Comparison of ENCODE assay signal across 8 cellular contexts in genomic region chr10:22742678-22743077, GRCh38. TPM values are rescaled to one million over a fixed set of nuclear protein-coding genes. Genes with fewer than 3 reads are reported as not detected.
DNase-seq lines count a peak whose midpoint lies in the region; ATAC-seq and TF ChIP-seq lines count a peak whose summit lies in the region.
"Had no signal": no experiment of that assay in that cellular context is flagged by ENCODE, and none has a peak within 500 bp of the region (broad histone marks: within the 10 kb centered on the region; RNA-seq: fewer than 3 reads in every experiment).

No MANE protein-coding gene starts in this region.

- H3K27me3 Mint-ChIP-seq in naive thymus-derived CD4-positive, alpha-beta T cell = peaks cover 0 to 12% (median 0%) of the 10 kb centered on the region in 5 donors
- peaks cover 2% of the 10 kb centered on the region for H3K27me3 Mint-ChIP-seq in HFFc6 (ENCODE audit: insufficient read depth)

- no peaks in the 10 kb centered on the region for H3K27me3 ChIP-seq in naive thymus-derived CD4-positive, alpha-beta T cell (ENCODE audit: control insufficient read depth in 2 of 2, insufficient read depth in 2 of 2, low read length in 2 of 2)

- H3K4me3 ChIP-seq in naive thymus-derived CD4-positive, alpha-beta T cell (ENCODE audit: low read length) = no peak overlapping the region
- H3K4me3 ChIP-seq: psoas muscle had no signal

- CTCF ChIA-PET in naive thymus-derived CD4-positive, alpha-beta T cell (lab: Charles Lee) = interaction anchor here (0.6 kb wide), 1 partner anchor 175 kb away, joined by 3 read pairs; no protein-coding TSS in a partner anchor

- no peaks in the 10 kb centered on the region for H3K36me3 ChIP-seq in naive thymus-derived CD4-positive, alpha-beta T cell (ENCODE audit: control insufficient read depth in 2 of 3, insufficient read depth in 3 of 3, low read length in 3 of 3)

- DNase-seq in KBM-7 (peak; percentile 90), HFFc6 (no peak), NCI-H2171 treated with DMSO at 0.1 percent for 48 hours (lab: John Stamatoyannopoulos, UW) (no peak)
- DNase-seq in naive thymus-derived CD4-positive, alpha-beta T cell = no peak
- DNase-seq: psoas muscle had no signal

- peaks cover 0 to 19% (median 0%) of the 10 kb centered on the region in 11 donors for H3K9me3 Mint-ChIP-seq in naive thymus-derived CD4-positive, alpha-beta T cell
- H3K9me3 Mint-ChIP-seq in HFFc6 = peaks cover 4% of the 10 kb centered on the region; the same call in 1 of the 2 replicates

- intact Hi-C loops in naive thymus-derived CD4-positive, alpha-beta T cell (cut with micrococcal nuclease) = no loop called here

- ATAC-seq in GM19023 (IDR thresholded peaks at IDR 0.05; ENCODE audit: unreplicated experiment) (peak; percentile 94), HG02642 (IDR thresholded peaks at IDR 0.05; ENCODE audit: poor library complexity, unreplicated experiment) (peak; percentile 97), esophagus mucosa (no peak)
- peak; percentile 68 for ATAC-seq in naive thymus-derived CD4-positive, alpha-beta T cell
- ATAC-seq: psoas muscle had no signal

- H3K9me3 ChIP-seq in naive thymus-derived CD4-positive, alpha-beta T cell (ENCODE audit: control insufficient read depth in 2 of 3, low read length in 3 of 3) = no peaks in the 10 kb centered on the region
- H3K9me3 ChIP-seq: psoas muscle had no signal

- no peak for TF ChIP-seq CTCF in HFFc6 (IDR thresholded peaks at IDR 0.05)

- H3K27ac Mint-ChIP-seq in naive thymus-derived CD4-positive, alpha-beta T cell = no peak overlapping the region
- no peak overlapping the region for H3K27ac Mint-ChIP-seq in HFFc6

- in situ Hi-C loops in KBM-7 (cut with MboI; ENCODE audit: low pct_unique_long_range_greater_than_20kb, low sequenced_read_pairs) = no loop called here

- no peak overlapping the region for H3K27ac ChIP-seq in naive thymus-derived CD4-positive, alpha-beta T cell (ENCODE audit: low read depth, low read length)
- H3K27ac ChIP-seq: psoas muscle had no signal

- no peaks in the 10 kb centered on the region for H3K4me1 ChIP-seq in naive thymus-derived CD4-positive, alpha-beta T cell (ENCODE audit: control insufficient read depth in 2 of 2, insufficient read depth in 2 of 2, low read length in 2 of 2)
- H3K4me1 ChIP-seq: psoas muscle had no signal

- POLR2A ChIA-PET in naive thymus-derived CD4-positive, alpha-beta T cell (lab: Charles Lee) = interaction anchor here (0.6 kb wide), 1 partner anchor 589 kb away, joined by 5 read pairs; no protein-coding TSS in a partner anchor

- peaks cover 0 to 7% (median 0%) of the 10 kb centered on the region in 7 donors for H3K4me1 Mint-ChIP-seq in naive thymus-derived CD4-positive, alpha-beta T cell
- peaks cover 16% of the 10 kb centered on the region for H3K4me1 Mint-ChIP-seq in HFFc6 (ENCODE audit: low read depth)

- peaks cover 0 to 4% (median 3%) of the 10 kb centered on the region in 5 donors for H3K36me3 Mint-ChIP-seq in naive thymus-derived CD4-positive, alpha-beta T cell
- H3K36me3 Mint-ChIP-seq in HFFc6 (ENCODE audit: low read depth) = 0 out of 2 replicates have a peak, but pooled peaks cover 4% of the 10 kb centered on the region

- no peak overlapping the region for H3K4me3 Mint-ChIP-seq in naive thymus-derived CD4-positive, alpha-beta T cell
- no peak overlapping the region for H3K4me3 Mint-ChIP-seq in HFFc6

RNA-seq across cellular contexts. Expression of gene PIP4K2A, which starts 28.3 kb away (rescaled TPM):
- 100 to 1,000 TPM; 110 to 152 (median 140) TPM for total RNA-seq in naive thymus-derived CD4-positive, alpha-beta T cell
- polyA plus RNA-seq in naive thymus-derived CD4-positive, alpha-beta T cell = 10 to 100 TPM; 40.9 to 43.5 TPM
- total RNA-seq in HFFc6 (2021; fragmentation: NEBNext Ultra II Directional; extraction: Animal tissue kit (Norgen Biotek cat#: 25700)) = 10 to 100 TPM; 50.1 to 67.9 (median 58.9) TPM
- total RNA-seq in esophagus mucosa = 10.0 TPM
